1 cellular context compared by ENCODE assay signal in the genomic region with DNA sequence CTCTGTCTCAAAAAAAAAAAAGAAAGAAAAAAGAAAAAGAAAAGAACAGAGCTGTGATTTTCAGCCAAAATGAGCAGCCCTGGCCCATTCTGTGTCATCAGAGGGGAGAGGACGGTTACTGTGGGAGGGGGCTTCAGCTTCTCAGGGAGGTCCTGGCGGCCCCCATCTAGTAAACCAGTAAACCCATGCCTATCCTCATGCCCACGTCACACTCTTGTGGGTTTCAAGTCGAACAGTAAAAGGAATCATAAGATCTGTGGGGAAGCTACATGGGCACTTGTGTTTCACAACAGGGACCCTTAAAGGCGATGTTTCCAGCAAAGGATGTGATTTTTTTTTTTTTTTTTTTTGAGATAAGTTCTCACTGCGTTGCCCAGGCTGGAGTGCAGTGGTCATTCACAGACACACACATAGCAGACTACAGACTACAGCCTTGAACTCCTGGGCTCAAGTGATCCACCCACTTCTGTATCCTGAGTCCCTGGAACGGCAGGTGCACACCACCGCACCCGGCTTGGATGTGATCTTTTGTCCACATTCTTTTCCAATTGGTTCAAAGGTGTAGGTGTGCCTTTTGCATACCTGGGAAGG.
TF ChIP-seq lines count a peak whose summit lies in the region.

No MANE protein-coding gene starts in this region.

TF ChIP-seq in HepG2, 621 proteins besides CTCF, POLR2A, EP300 and RAD21:
- TF ChIP-seq KAT2B (IDR thresholded peaks at IDR 0.05; ENCODE audit: borderline replicate concordance, low read depth, low read length) = no peak
- no peak for TF ChIP-seq ZNF101 (CRISPR knock-in tag; IDR thresholded peaks at IDR 0.05; ENCODE audit: borderline replicate concordance, low read depth)
- no peak for TF ChIP-seq SP1 (IDR thresholded peaks at IDR 0.05)
- no peak for TF ChIP-seq SP1 (CRISPR knock-in tag; IDR thresholded peaks at IDR 0.05)
- TF ChIP-seq, protein P1, sequence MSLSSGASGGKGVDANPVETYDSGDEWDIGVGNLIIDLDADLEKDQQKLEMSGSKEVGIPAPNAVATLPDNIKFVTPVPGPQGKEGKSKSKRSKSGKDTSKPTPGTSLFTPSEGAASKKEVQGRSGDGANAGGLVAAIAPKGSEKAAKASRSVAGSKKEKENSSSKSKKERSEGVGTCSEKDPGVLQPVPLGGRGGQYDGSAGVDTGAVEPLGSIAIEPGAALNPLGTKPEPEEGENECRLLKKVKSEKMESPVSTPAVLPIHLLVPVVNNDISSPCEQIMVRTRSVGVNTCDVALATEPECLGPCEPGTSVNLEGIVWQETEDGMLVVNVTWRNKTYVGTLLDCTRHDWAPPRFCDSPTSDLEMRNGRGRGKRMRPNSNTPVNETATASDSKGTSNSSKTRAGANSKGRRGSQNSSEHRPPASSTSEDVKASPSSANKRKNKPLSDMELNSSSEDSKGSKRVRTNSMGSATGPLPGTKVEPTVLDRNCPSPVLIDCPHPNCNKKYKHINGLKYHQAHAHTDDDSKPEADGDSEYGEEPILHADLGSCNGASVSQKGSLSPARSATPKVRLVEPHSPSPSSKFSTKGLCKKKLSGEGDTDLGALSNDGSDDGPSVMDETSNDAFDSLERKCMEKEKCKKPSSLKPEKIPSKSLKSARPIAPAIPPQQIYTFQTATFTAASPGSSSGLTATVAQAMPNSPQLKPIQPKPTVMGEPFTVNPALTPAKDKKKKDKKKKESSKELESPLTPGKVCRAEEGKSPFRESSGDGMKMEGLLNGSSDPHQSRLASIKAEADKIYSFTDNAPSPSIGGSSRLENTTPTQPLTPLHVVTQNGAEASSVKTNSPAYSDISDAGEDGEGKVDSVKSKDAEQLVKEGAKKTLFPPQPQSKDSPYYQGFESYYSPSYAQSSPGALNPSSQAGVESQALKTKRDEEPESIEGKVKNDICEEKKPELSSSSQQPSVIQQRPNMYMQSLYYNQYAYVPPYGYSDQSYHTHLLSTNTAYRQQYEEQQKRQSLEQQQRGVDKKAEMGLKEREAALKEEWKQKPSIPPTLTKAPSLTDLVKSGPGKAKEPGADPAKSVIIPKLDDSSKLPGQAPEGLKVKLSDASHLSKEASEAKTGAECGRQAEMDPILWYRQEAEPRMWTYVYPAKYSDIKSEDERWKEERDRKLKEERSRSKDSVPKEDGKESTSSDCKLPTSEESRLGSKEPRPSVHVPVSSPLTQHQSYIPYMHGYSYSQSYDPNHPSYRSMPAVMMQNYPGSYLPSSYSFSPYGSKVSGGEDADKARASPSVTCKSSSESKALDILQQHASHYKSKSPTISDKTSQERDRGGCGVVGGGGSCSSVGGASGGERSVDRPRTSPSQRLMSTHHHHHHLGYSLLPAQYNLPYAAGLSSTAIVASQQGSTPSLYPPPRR (CRISPR knock-in tag; IDR thresholded peaks at IDR 0.05; ENCODE audit: borderline replicate concordance) = no peak
- no peak for TF ChIP-seq AKAP8 (CRISPR knock-in tag; IDR thresholded peaks at IDR 0.05)
- no peak for TF ChIP-seq ZNF749 (CRISPR knock-in tag; IDR thresholded peaks at IDR 0.05; ENCODE audit: borderline replicate concordance)
- no peak for TF ChIP-seq JDP2 (CRISPR knock-in tag; IDR thresholded peaks at IDR 0.05; ENCODE audit: borderline replicate concordance)
- TF ChIP-seq, protein P2, sequence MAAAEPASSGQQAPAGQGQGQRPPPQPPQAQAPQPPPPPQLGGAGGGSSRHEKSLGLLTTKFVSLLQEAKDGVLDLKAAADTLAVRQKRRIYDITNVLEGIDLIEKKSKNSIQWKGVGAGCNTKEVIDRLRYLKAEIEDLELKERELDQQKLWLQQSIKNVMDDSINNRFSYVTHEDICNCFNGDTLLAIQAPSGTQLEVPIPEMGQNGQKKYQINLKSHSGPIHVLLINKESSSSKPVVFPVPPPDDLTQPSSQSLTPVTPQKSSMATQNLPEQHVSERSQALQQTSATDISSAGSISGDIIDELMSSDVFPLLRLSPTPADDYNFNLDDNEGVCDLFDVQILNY (CRISPR knock-in tag; conservative IDR thresholded peaks at IDR 0.05) = no peak
- TF ChIP-seq, protein P3, sequence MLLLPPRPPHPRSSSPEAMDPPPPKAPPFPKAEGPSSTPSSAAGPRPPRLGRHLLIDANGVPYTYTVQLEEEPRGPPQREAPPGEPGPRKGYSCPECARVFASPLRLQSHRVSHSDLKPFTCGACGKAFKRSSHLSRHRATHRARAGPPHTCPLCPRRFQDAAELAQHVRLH (CRISPR knock-in tag; IDR thresholded peaks at IDR 0.05; ENCODE audit: borderline replicate concordance, low read depth) = no peak
- no peak for TF ChIP-seq GABPA (IDR thresholded peaks at IDR 0.05; ENCODE audit: low read depth, low read length)
- no peak for TF ChIP-seq GABPA (CRISPR knock-in tag; IDR thresholded peaks at IDR 0.05; ENCODE audit: low read depth)
- TF ChIP-seq ZFP36L2 (CRISPR knock-in tag; IDR thresholded peaks at IDR 0.05) = no peak
- TF ChIP-seq CC2D1A (CRISPR knock-in tag; IDR thresholded peaks at IDR 0.05) = no peak
- TF ChIP-seq, protein P4, sequence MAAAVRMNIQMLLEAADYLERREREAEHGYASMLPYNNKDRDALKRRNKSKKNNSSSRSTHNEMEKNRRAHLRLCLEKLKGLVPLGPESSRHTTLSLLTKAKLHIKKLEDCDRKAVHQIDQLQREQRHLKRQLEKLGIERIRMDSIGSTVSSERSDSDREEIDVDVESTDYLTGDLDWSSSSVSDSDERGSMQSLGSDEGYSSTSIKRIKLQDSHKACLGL (CRISPR knock-in tag; IDR thresholded peaks at IDR 0.05) = no peak
- no peak for TF ChIP-seq FOXC1 (CRISPR knock-in tag; IDR thresholded peaks at IDR 0.05; ENCODE audit: borderline replicate concordance)
- TF ChIP-seq, protein P5, sequence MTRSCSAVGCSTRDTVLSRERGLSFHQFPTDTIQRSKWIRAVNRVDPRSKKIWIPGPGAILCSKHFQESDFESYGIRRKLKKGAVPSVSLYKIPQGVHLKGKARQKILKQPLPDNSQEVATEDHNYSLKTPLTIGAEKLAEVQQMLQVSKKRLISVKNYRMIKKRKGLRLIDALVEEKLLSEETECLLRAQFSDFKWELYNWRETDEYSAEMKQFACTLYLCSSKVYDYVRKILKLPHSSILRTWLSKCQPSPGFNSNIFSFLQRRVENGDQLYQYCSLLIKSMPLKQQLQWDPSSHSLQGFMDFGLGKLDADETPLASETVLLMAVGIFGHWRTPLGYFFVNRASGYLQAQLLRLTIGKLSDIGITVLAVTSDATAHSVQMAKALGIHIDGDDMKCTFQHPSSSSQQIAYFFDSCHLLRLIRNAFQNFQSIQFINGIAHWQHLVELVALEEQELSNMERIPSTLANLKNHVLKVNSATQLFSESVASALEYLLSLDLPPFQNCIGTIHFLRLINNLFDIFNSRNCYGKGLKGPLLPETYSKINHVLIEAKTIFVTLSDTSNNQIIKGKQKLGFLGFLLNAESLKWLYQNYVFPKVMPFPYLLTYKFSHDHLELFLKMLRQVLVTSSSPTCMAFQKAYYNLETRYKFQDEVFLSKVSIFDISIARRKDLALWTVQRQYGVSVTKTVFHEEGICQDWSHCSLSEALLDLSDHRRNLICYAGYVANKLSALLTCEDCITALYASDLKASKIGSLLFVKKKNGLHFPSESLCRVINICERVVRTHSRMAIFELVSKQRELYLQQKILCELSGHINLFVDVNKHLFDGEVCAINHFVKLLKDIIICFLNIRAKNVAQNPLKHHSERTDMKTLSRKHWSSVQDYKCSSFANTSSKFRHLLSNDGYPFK (CRISPR knock-in tag; IDR thresholded peaks at IDR 0.05; ENCODE audit: borderline replicate concordance) = no peak
- TF ChIP-seq ZNF547 (CRISPR knock-in tag; IDR thresholded peaks at IDR 0.05) = no peak
- TF ChIP-seq STAT5B (CRISPR knock-in tag; IDR thresholded peaks at IDR 0.05) = no peak
